8 cellular contexts compared by ENCODE assay signal in genomic region chr4:12633058-12633651, GRCh38.
DNase-seq lines count a peak whose midpoint lies in the region; ATAC-seq, FAIRE-seq and TF ChIP-seq lines count a peak whose summit lies in the region.

No MANE protein-coding gene starts in this region.

- no peak overlapping the region for H3K4me3 Mint-ChIP-seq in activated T-helper 1 cell treated with anti-CD3 and anti-CD28 coated beads, Interleukin-12 subunit alpha, Interleukin-12 subunit beta, Interleukin-2, Interleukin-4 antibody, amounts not matched to agents 30 ng/mL and 10 ng/mL and 1 ng/mL, durations not matched to agents 14 hours and 24 hours and 36 hours

- H3K4me1 Mint-ChIP-seq in activated T-helper 1 cell treated with anti-CD3 and anti-CD28 coated beads, Interleukin-12 subunit alpha, Interleukin-12 subunit beta, Interleukin-2, Interleukin-4 antibody, amounts not matched to agents 30 ng/mL and 10 ng/mL and 1 ng/mL, durations not matched to agents 14 hours and 24 hours and 36 hours (ENCODE audit: low read depth) = no peaks in the 10 kb centered on the region

- no peaks in the 10 kb centered on the region for H3K36me3 ChIP-seq in Panc1 (ENCODE audit: control insufficient read depth, insufficient read depth, low read length)
- no peaks in the 10 kb centered on the region for H3K36me3 ChIP-seq in thoracic aorta

- H3K36me3 Mint-ChIP-seq in activated T-helper 1 cell treated with anti-CD3 and anti-CD28 coated beads, Interleukin-12 subunit alpha, Interleukin-12 subunit beta, Interleukin-2, Interleukin-4 antibody, amounts not matched to agents 30 ng/mL and 10 ng/mL and 1 ng/mL, durations not matched to agents 14 hours and 24 hours and 36 hours (ENCODE audit: low read depth) = no peaks in the 10 kb centered on the region

- intact Hi-C loops in Panc1 (cut with micrococcal nuclease; ENCODE audit: unreplicated experiment) = loop anchor here (10.0 kb wide), 1 partner anchor 868 kb away; no protein-coding TSS in a partner anchor
- intact Hi-C loops in activated T-helper 1 cell treated with anti-CD3 and anti-CD28 coated beads, Interleukin-12 subunit alpha, Interleukin-12 subunit beta, Interleukin-2, Interleukin-4 antibody, amounts not matched to agents 30 ng/mL and 10 ng/mL and 1 ng/mL, durations not matched to agents 14 hours and 24 hours and 36 hours (cut with micrococcal nuclease) = loop anchor here (2.0 kb wide), 1 partner anchor 916 kb away; no protein-coding TSS in a partner anchor

- CTCF ChIA-PET in Panc1 (lab: Charles Lee) = no interaction called here

- DNase-seq in KBM-7 (peak; percentile 73), Panc1 (ENCODE audit: low read depth, low spot score) (peak; percentile 41), fibroblast of villous mesenchyme (ENCODE audit: low read depth) (peak; percentile 53), omental fat pad (ENCODE audit: low spot score) (peak; percentile 69), thoracic aorta (ENCODE audit: low spot score) (no peak)
- peak; percentile 51 for DNase-seq in activated T-helper 1 cell treated with anti-CD3 and anti-CD28 coated beads, Interleukin-12 subunit alpha, Interleukin-12 subunit beta, Interleukin-2, Interleukin-4 antibody, amounts not matched to agents 30 ng/mL and 10 ng/mL and 1 ng/mL, durations not matched to agents 14 hours and 24 hours and 36 hours (ENCODE audit: low spot score)

- ATAC-seq in GM21825 (IDR thresholded peaks at IDR 0.05; ENCODE audit: unreplicated experiment) = peak; percentile 98
- peak; percentile 68 for ATAC-seq in Panc1
- ATAC-seq in omental fat pad (ENCODE audit: low FRiP score) = peak; percentile 83
- ATAC-seq in thoracic aorta (ENCODE audit: insufficient number of reproducible peaks, low FRiP score, low read depth) = no peak

- H3K4me3 ChIP-seq in Panc1 (ENCODE audit: low read depth in 2 of 2, low read length in 2 of 2) = no peak overlapping the region
- H3K4me3 ChIP-seq in fibroblast of villous mesenchyme (ENCODE audit: low read depth, low read length) = no peak overlapping the region
- no peak overlapping the region for H3K4me3 ChIP-seq in thoracic aorta

- H3K27me3 ChIP-seq in Panc1 (ENCODE audit: control insufficient read depth, insufficient read depth, low read length) (no peaks in the 10 kb centered on the region), thoracic aorta (replicated peaks; ENCODE audit: insufficient read depth) (no peaks in the 10 kb centered on the region)

- no peaks in the 10 kb centered on the region for H3K27me3 Mint-ChIP-seq in activated T-helper 1 cell treated with anti-CD3 and anti-CD28 coated beads, Interleukin-12 subunit alpha, Interleukin-12 subunit beta, Interleukin-2, Interleukin-4 antibody, amounts not matched to agents 30 ng/mL and 10 ng/mL and 1 ng/mL, durations not matched to agents 14 hours and 24 hours and 36 hours (ENCODE audit: insufficient read depth)

- in situ Hi-C loops in KBM-7 (cut with MboI; ENCODE audit: low pct_unique_long_range_greater_than_20kb, low sequenced_read_pairs) (no loop called here), Panc1 (cut with HindIII; ENCODE audit: low pct_unique_long_range_greater_than_20kb, low sequenced_read_pairs) (no loop called here)

- POLR2A ChIA-PET in Panc1 (lab: Charles Lee) = no interaction called here

- BruUV-seq in Panc1 (replicated peaks; lab: Mats Ljungman, UMichigan) = no TSS peak

- H3K27ac Mint-ChIP-seq in activated T-helper 1 cell treated with anti-CD3 and anti-CD28 coated beads, Interleukin-12 subunit alpha, Interleukin-12 subunit beta, Interleukin-2, Interleukin-4 antibody, amounts not matched to agents 30 ng/mL and 10 ng/mL and 1 ng/mL, durations not matched to agents 14 hours and 24 hours and 36 hours = no peak overlapping the region

- H3K27ac ChIP-seq in Panc1 (ENCODE audit: low read length) (no peak overlapping the region), thoracic aorta (no peak overlapping the region)

- H3K4me1 ChIP-seq in Panc1 (ENCODE audit: control insufficient read depth, insufficient read depth, low read length) (no peaks in the 10 kb centered on the region), thoracic aorta (ENCODE audit: control insufficient read depth in 1 of 2, low read depth in 2 of 2) (no peaks in the 10 kb centered on the region)

- H3K9me3 ChIP-seq in Panc1 (ENCODE audit: control insufficient read depth, insufficient read depth, low read depth, low read length) (no peaks in the 10 kb centered on the region), thoracic aorta (peaks cover 2% of the 10 kb centered on the region)

- TF ChIP-seq CTCF in Panc1 (IDR thresholded peaks at IDR 0.05) = peak; percentile 83
- TF ChIP-seq CTCF in fibroblast of villous mesenchyme (IDR thresholded peaks at IDR 0.05; ENCODE audit: insufficient read depth, low read depth, low read length) = peak; percentile 83
- TF ChIP-seq CTCF in omental fat pad (IDR thresholded peaks at IDR 0.05) = peak in 1 of 3 donors; percentile 83
- TF ChIP-seq CTCF in thoracic aorta (IDR thresholded peaks at IDR 0.05) = peak; percentile 74

- FAIRE-seq in G401.6 (lab: Jason Lieb, UNC) = peak; percentile 17

- peaks cover 11% of the 10 kb centered on the region for H3K9me3 Mint-ChIP-seq in activated T-helper 1 cell treated with anti-CD3 and anti-CD28 coated beads, Interleukin-12 subunit alpha, Interleukin-12 subunit beta, Interleukin-2, Interleukin-4 antibody, amounts not matched to agents 30 ng/mL and 10 ng/mL and 1 ng/mL, durations not matched to agents 14 hours and 24 hours and 36 hours
